Comparison of ENCODE assay signal across 16 cellular contexts in the genomic region with DNA sequence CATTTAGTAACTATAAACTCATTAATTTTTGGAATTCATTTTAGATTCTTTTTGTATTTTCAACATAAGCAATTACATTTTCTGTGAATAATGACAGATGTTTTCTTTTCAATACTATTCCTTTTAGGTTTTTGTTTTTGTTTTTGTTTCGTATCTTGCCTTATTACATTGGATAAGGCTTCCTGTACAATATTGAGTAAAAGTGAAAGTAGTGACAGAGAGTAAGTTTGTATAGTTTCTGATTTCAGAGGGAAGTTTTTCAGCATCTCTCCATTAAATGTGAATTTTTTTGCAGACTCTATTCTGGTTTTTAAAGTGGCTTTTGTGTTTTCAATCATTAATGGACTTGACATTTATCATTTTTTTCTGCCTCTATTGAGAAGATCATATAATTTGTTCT. TPM values are rescaled to one million over a fixed set of nuclear protein-coding genes. Genes with fewer than 3 reads are reported as not detected.
DNase-seq lines count a peak whose midpoint lies in the region; ATAC-seq and TF ChIP-seq lines count a peak whose summit lies in the region.
"Had no signal": no experiment of that assay in that cellular context is flagged by ENCODE, and none has a peak within 500 bp of the region (broad histone marks: within the 10 kb centered on the region; RNA-seq: fewer than 3 reads in every experiment).

No MANE protein-coding gene starts in this region.

- no peak overlapping the region for H3K27ac Mint-ChIP-seq in T-helper 17 cell
- H3K27ac Mint-ChIP-seq: GM23338 had no signal

- peaks cover 2% of the 10 kb centered on the region for H3K36me3 Mint-ChIP-seq in T-helper 17 cell (ENCODE audit: low read depth)

- H3K4me3 Mint-ChIP-seq in T-helper 17 cell = no peak overlapping the region
- H3K4me3 Mint-ChIP-seq: GM23338 had no signal

- H4K20me1 ChIP-seq in Karpas-422 (ENCODE audit: insufficient read depth, low read depth, low read length) = no peaks in the 10 kb centered on the region

- H2AFZ ChIP-seq in ACC112 (ENCODE audit: low read length, unreplicated experiment) (peak overlapping the region; percentile 95), Karpas-422 (ENCODE audit: low read length) (no peak overlapping the region)

- intact Hi-C loops in heart left ventricle (cut with DNase I) = no loop called here

- H3K27ac ChIP-seq in ACC112 (ENCODE audit: low read depth, low read length) (no peak overlapping the region), heart left ventricle (no peak overlapping the region), Karpas-422 (ENCODE audit: low read length) (no peak overlapping the region)
- H3K27ac ChIP-seq: cardiac muscle cell, suprapubic skin had no signal

- H3K9ac ChIP-seq in Karpas-422 (ENCODE audit: low read length) = no peak overlapping the region

- H3K27me3 ChIP-seq in ACC112 (ENCODE audit: insufficient read depth, low read length) (no peaks in the 10 kb centered on the region), heart left ventricle (no peaks in the 10 kb centered on the region), Karpas-422 (ENCODE audit: low read length) (no peaks in the 10 kb centered on the region)
- H3K27me3 ChIP-seq: BE2C, cardiac muscle cell, suprapubic skin had no signal

- ATAC-seq in GM18867 (IDR thresholded peaks at IDR 0.05; ENCODE audit: unreplicated experiment) (peak; percentile 90), GM21723 (IDR thresholded peaks at IDR 0.05; ENCODE audit: unreplicated experiment) (peak; percentile 92), HG03354 (IDR thresholded peaks at IDR 0.05; ENCODE audit: poor library complexity, severe bottlenecking, unreplicated experiment) (peak; percentile 94), heart left ventricle (no peak), T-helper 17 cell (no peak)
- ATAC-seq: GM23338, HepG2 had no signal

- no peaks in the 10 kb centered on the region for H3K36me3 ChIP-seq in ACC112 (ENCODE audit: insufficient read depth, low read length)
- H3K36me3 ChIP-seq in heart left ventricle = no peaks in the 10 kb centered on the region
- no peaks in the 10 kb centered on the region for H3K36me3 ChIP-seq in Karpas-422 (ENCODE audit: insufficient read depth, low read length)
- H3K36me3 ChIP-seq: BE2C, cardiac muscle cell, suprapubic skin had no signal

- H3K79me2 ChIP-seq in ACC112 (ENCODE audit: control insufficient read depth, insufficient read depth, low read length, unreplicated experiment) (no peaks in the 10 kb centered on the region), Karpas-422 (ENCODE audit: low read length) (no peaks in the 10 kb centered on the region)

- H3K27me3 Mint-ChIP-seq in T-helper 17 cell = no peaks in the 10 kb centered on the region

- H3K4me1 ChIP-seq in ACC112 (ENCODE audit: control insufficient read depth, insufficient read depth, low read length, unreplicated experiment) (no peaks in the 10 kb centered on the region), heart left ventricle (no peaks in the 10 kb centered on the region), Karpas-422 (ENCODE audit: low read length) (peaks cover 8% of the 10 kb centered on the region)
- H3K4me1 ChIP-seq: BE2C, suprapubic skin had no signal

- H3K4me1 Mint-ChIP-seq in T-helper 17 cell = peaks cover 4% of the 10 kb centered on the region

- no peak for TF ChIP-seq POLR2A in heart left ventricle (IDR thresholded peaks at IDR 0.05)

- WGBS in heart left ventricle, 4 donors = 49 to 56% (median 52%) methylated on average over 1 of the region's 1 CpG

- H3K4me2 ChIP-seq in Karpas-422 (ENCODE audit: low read depth, low read length, poor library complexity, severe bottlenecking) = no peak overlapping the region
- H3K4me2 ChIP-seq: GM23338 had no signal

- no peaks in the 10 kb centered on the region for H3K9me2 ChIP-seq in Karpas-422 (replicated peaks; ENCODE audit: insufficient read depth, low read length)

- H3K9me3 ChIP-seq in heart left ventricle (no peaks in the 10 kb centered on the region), Karpas-422 (ENCODE audit: low read length) (no peaks in the 10 kb centered on the region), T-helper 17 cell (ENCODE audit: control insufficient read depth, low read length, poor library complexity, severe bottlenecking) (no peaks in the 10 kb centered on the region)
- H3K9me3 ChIP-seq: BE2C, suprapubic skin had no signal

- no peak for TF ChIP-seq CTCF in heart left ventricle (IDR thresholded peaks at IDR 0.05)

- H3K4me3 ChIP-seq in ACC112 (ENCODE audit: low read depth, low read length) (peak overlapping the region; percentile 66), heart left ventricle (no peak overlapping the region), Karpas-422 (ENCODE audit: low read length) (no peak overlapping the region)
- H3K4me3 ChIP-seq: cardiac muscle cell, GM23338, suprapubic skin had no signal

- no peak for DNase-seq in ureter (ENCODE audit: low spot score)
- DNase-seq in heart left ventricle = no peak
- DNase-seq in Karpas-422 = no peak
- no peak for DNase-seq in T-helper 17 cell
- DNase-seq: BE2C, GF-D8, NCI-H1694 treated with DMSO at 0.1 percent for 48 hours, retina had no signal

RNA-seq across cellular contexts. Expression of a gene that starts 12.8 kb away (rescaled TPM):
- total RNA-seq in ureter (3.0 TPM), heart left ventricle (1 to 10 TPM in 1 of 9 donors, under 1 TPM in 5, not detected in 3; 0.02 to 3.7 (median 0.55) TPM), T-helper 17 cell (100 to 1,000 TPM; 139 to 163 TPM)
- under 1 TPM; 0.06 to 0.23 TPM for polyA plus RNA-seq in heart left ventricle
- 0.04 and 1.6 TPM in 2 replicates for total RNA-seq in Karpas-422 (2014; rRNA removed; shearing (Covaris generic); ENCODE audit: low replicate concordance)
- total RNA-seq: HepG2 had no signal
- polyA plus RNA-seq: HepG2 had no signal

Comparison
In these comparisons a context has a peak if more than half of its experiments do, and no peak if none do; other contexts are left out.
1. ATAC-seq: peak in GM18867 (single experiment), GM21723 (single experiment) and HG03354 (single experiment); none in heart left ventricle (0 of 4) and T-helper 17 cell (single experiment).
2. RNA of a gene that starts 12.8 kb away (total RNA-seq): 139 to 163 TPM in T-helper 17 cell; 3.0 TPM in ureter (single experiment), 0.02 to 3.7 TPM in heart left ventricle and 0.04 to 1.6 TPM in Karpas-422; every median in the first group is over 10 times any median in the second.